In genomic region chr17:54749157-54749556, GRCh38 we compare ENCODE assay signal across 1 cellular context.
TF ChIP-seq lines count a peak whose summit lies in the region.

No MANE protein-coding gene starts in this region.

TF ChIP-seq in HepG2, 621 proteins besides CTCF, POLR2A, EP300 and RAD21:
- TF ChIP-seq STAG1 (CRISPR knock-in tag; IDR thresholded peaks at IDR 0.05) (peak; percentile 29; the same call in 1 of the 2 replicates), RORA (CRISPR knock-in tag; IDR thresholded peaks at IDR 0.05) (no peak)
